22 cellular contexts compared by ENCODE assay signal in the genomic region with DNA sequence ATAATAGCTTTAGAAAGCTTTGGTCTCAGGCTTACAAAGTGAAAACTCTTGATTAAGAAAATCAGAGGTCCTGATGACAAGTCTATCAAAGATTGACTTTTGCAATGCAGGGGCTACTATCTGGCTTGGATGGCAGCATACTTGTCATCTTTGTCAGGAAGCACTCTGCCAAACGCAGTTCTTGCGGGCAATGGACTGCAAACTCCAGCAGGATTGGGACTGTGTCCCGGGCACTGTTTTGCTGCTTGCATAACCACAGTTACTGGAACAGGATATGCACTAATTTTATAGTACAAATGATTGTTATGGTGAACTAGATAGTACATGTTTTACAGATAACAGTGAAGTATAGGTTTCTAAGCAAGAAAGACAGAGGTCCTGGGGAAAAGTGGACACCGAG.
"Had no signal": no experiment of that assay in that cellular context is flagged by ENCODE, and none has a peak within 500 bp of the region (broad histone marks: within the 10 kb centered on the region; RNA-seq: fewer than 3 reads in every experiment).

No MANE protein-coding gene starts in this region.

- H3K27ac Mint-ChIP-seq: naive thymus-derived CD4-positive, alpha-beta T cell; nephron progenitor cell; stimulated activated effector memory CD8-positive, alpha-beta T cell treated with anti-CD3 and anti-CD28 coated beads, Interleukin-12 subunit alpha, Interleukin-12 subunit beta, amount 100 ng/mL, for 72 hours had no signal

- H3K4me1 ChIP-seq: colonic mucosa, gastroesophageal sphincter, right atrium auricular region, suprapubic skin, thyroid gland, upper lobe of left lung, uterus had no signal

- H3K9me3 Mint-ChIP-seq: nephron progenitor cell had no signal

- H3K36me3 ChIP-seq: colonic mucosa, gastroesophageal sphincter, neutrophil, right atrium auricular region, suprapubic skin, thyroid gland, upper lobe of left lung, uterus had no signal

- H3K36me3 Mint-ChIP-seq: naive thymus-derived CD4-positive, alpha-beta T cell; stimulated activated effector memory CD8-positive, alpha-beta T cell treated with anti-CD3 and anti-CD28 coated beads, Interleukin-12 subunit alpha, Interleukin-12 subunit beta, amount 100 ng/mL, for 72 hours had no signal

- H3K9me3 ChIP-seq: colonic mucosa, gastroesophageal sphincter, right atrium auricular region, suprapubic skin, thyroid gland, uterus had no signal

- H3K4me3 Mint-ChIP-seq: naive thymus-derived CD4-positive, alpha-beta T cell; nephron progenitor cell; stimulated activated effector memory CD8-positive, alpha-beta T cell treated with anti-CD3 and anti-CD28 coated beads, Interleukin-12 subunit alpha, Interleukin-12 subunit beta, amount 100 ng/mL, for 72 hours had no signal

- H3K4me1 Mint-ChIP-seq: naive thymus-derived CD4-positive, alpha-beta T cell; nephron progenitor cell; stimulated activated effector memory CD8-positive, alpha-beta T cell treated with anti-CD3 and anti-CD28 coated beads, Interleukin-12 subunit alpha, Interleukin-12 subunit beta, amount 100 ng/mL, for 72 hours had no signal

- DNase-seq: colonic mucosa; dermis blood vessel endothelial cell; erythroblast; glutamatergic neuron; kidney; left colon; left ventricle myocardium superior; mesenchymal stem cell; naive thymus-derived CD4-positive, alpha-beta T cell; nephron progenitor cell; stimulated activated CD4-positive, alpha-beta T cell treated with anti-CD3 and anti-CD28 coated beads, Interleukin-4, amount 100 ng/mL, for 1 hour; stimulated activated CD8-positive, alpha-beta memory T cell treated with anti-CD3 and anti-CD28 coated beads, Interleukin-4, amount 100 ng/mL, for 48 hours; stimulated activated naive CD8-positive, alpha-beta T cell treated with anti-CD3 and anti-CD28 coated beads, Interleukin-15, Interleukin-2, amounts not matched to agents 100 U/mL and 50 U/mL, for 24 hours; thyroid gland; upper lobe of left lung; uterus had no signal

- FAIRE-seq: kidney had no signal

- H3K4me3 ChIP-seq: colonic mucosa, gastroesophageal sphincter, lung, right atrium auricular region, suprapubic skin, thyroid gland, upper lobe of left lung, uterus had no signal

- H3K27me3 ChIP-seq: colonic mucosa, gastroesophageal sphincter, neutrophil, right atrium auricular region, suprapubic skin, thyroid gland, upper lobe of left lung, uterus had no signal

- H3K27me3 Mint-ChIP-seq: naive thymus-derived CD4-positive, alpha-beta T cell had no signal

- H3K27ac ChIP-seq: colonic mucosa, gastroesophageal sphincter, neutrophil, right atrium auricular region, suprapubic skin, thyroid gland, upper lobe of left lung, uterus had no signal
